In genomic region chr6:94559829-94560537, GRCh38 we compare ENCODE assay signal across 17 cellular contexts.
DNase-seq lines count a peak whose midpoint lies in the region; FAIRE-seq and TF ChIP-seq lines count a peak whose summit lies in the region.
"Had no signal": no experiment of that assay in that cellular context is flagged by ENCODE, and none has a peak within 500 bp of the region (broad histone marks: within the 10 kb centered on the region; RNA-seq: fewer than 3 reads in every experiment).

No MANE protein-coding gene starts in this region.

- peak overlapping the region in 1 of 2 experiments; percentile 55; a peak in 2 of 4 replicates for H3K4me2 ChIP-seq in H1 (ENCODE audit: insufficient read depth in 1 of 2, low read depth in 2 of 2, low read length in 2 of 2)
- H3K4me2 ChIP-seq: A549, KMS-11 had no signal

- H3K56ac ChIP-seq in H1 (replicated peaks; ENCODE audit: insufficient read length, low read depth, low read length) = no peak overlapping the region

- TF ChIP-seq CTCF in H1 (IDR thresholded peaks at IDR 0.05; ENCODE audit: control extremely low read depth in 1 of 3, insufficient read depth in 1 of 3, low read depth in 1 of 3, low read length in 3 of 3) = no peak

- H3K79me1 ChIP-seq in H1 (ENCODE audit: low read depth, low read length) = no peaks in the 10 kb centered on the region

- H3K23me2 ChIP-seq in H1 (ENCODE audit: low read depth, low read length) = peaks cover 2% of the 10 kb centered on the region; the same call in 1 of the 2 replicates

- H2BK20ac ChIP-seq in H1 (ENCODE audit: low read length) = peak overlapping the region; percentile 50

- H4K5ac ChIP-seq in H1 (ENCODE audit: insufficient read length, low read depth, low read length) = peak overlapping the region; percentile 13

- H3K14ac ChIP-seq in H1 (ENCODE audit: insufficient read length) = no peak overlapping the region

- H2BK120ac ChIP-seq in H1 (replicated peaks; ENCODE audit: low read depth, low read length) = no peak overlapping the region

- H3K27ac ChIP-seq in HUES48 (ENCODE audit: low read depth, low read length) (no peak overlapping the region), H1 (ENCODE audit: low read depth, low read length) (no peak overlapping the region)
- H3K27ac ChIP-seq: 22Rv1, A549, C4-2B, KMS-11 had no signal

- no peak for TF ChIP-seq EP300 in H1 (IDR thresholded peaks at IDR 0.05; ENCODE audit: borderline replicate concordance in 1 of 2, low read depth in 2 of 2, low read length in 2 of 2)

- no peaks in the 10 kb centered on the region for H4K20me1 ChIP-seq in H1 (replicated peaks in 1 of 2; ENCODE audit: control insufficient read depth in 1 of 2, insufficient read depth in 2 of 2, low read length in 2 of 2)

- no peak for TF ChIP-seq POLR2A in H1 (IDR thresholded peaks at IDR 0.05; ENCODE audit: control extremely low read depth in 1 of 2, low read depth in 2 of 2, low read length in 2 of 2)

- H3K9ac ChIP-seq in HUES48 (ENCODE audit: low read depth, low read length) = 0 out of 2 replicates have a peak overlapping the region, but pooled peaks have one; percentile 44
- no peak overlapping the region for H3K9ac ChIP-seq in H1 (replicated peaks in 1 of 4; ENCODE audit: extremely low read depth in 1 of 4, low read depth in 3 of 4, low read length in 3 of 4)
- H3K9ac ChIP-seq: KMS-11 had no signal

- no peak overlapping the region for H2BK15ac ChIP-seq in H1 (ENCODE audit: low read length)

- peak overlapping the region; percentile 29; the same call in 1 of the 2 replicates for H2AK5ac ChIP-seq in H1 (ENCODE audit: low read depth, low read length)

- no peak overlapping the region for H2AFZ ChIP-seq in H1 (ENCODE audit: low read length)

- H3K27me3 ChIP-seq in HUES48 (ENCODE audit: control insufficient read depth, insufficient read depth, low read length) (no peaks in the 10 kb centered on the region), H1 (replicated peaks in 1 of 4; ENCODE audit: control insufficient read depth in 3 of 4, extremely low read depth in 1 of 4, insufficient read depth in 3 of 4, low read length in 3 of 4) (no peaks in the 10 kb centered on the region)

- 82% methylated on average over 1 of the region's 1 CpG; no CpG with 5 or more reads in 1 of the 2 experiments for WGBS in H1 (ENCODE audit: extremely low coverage in 1 of 2, insufficient coverage in 1 of 2, insufficient read length in 1 of 2, insufficient replicate concordance in 2 of 2, low coverage in 1 of 2, low lambda C conversion rate in 2 of 2, missing lambda C conversion rate in 1 of 2), 2 experiments

- H2BK12ac ChIP-seq in H1 (ENCODE audit: low read depth, low read length) = peak overlapping the region; percentile 56; the same call in 1 of the 2 replicates

- no peaks in the 10 kb centered on the region for H3K9me3 ChIP-seq in HUES48 (ENCODE audit: control insufficient read depth, insufficient read depth, low read length)
- H3K9me3 ChIP-seq in H1 (ENCODE audit: insufficient read depth in 2 of 2, low read depth in 1 of 2, low read length in 1 of 2) = no peaks in the 10 kb centered on the region
- H3K9me3 ChIP-seq: A549 had no signal

- TF ChIP-seq RAD21 in H1 (IDR thresholded peaks at IDR 0.05 in 1 of 2, conservative IDR thresholded peaks at IDR 0.05 in 1 of 2; ENCODE audit: low read depth in 2 of 2, low read length in 2 of 2) = no peak

- POLR2A ChIA-PET in H1 (lab: Charles Lee; ENCODE audit: partially characterized antibody) = no interaction called here

- H3K36me3 ChIP-seq in HUES48 (ENCODE audit: control insufficient read depth, insufficient read depth, low read length) (no peaks in the 10 kb centered on the region), H1 (ENCODE audit: control insufficient read depth in 2 of 4, insufficient read depth in 4 of 4, low read length in 3 of 4) (peaks cover 0 to 6% (median 0%) of the 10 kb centered on the region in 4 experiments; a peak in 2 of 8 replicates)

- H3K79me2 ChIP-seq in H1 (ENCODE audit: control insufficient read depth in 1 of 2, insufficient read depth in 2 of 2, low read length in 2 of 2) = no peaks in the 10 kb centered on the region

- no peak overlapping the region for H4K91ac ChIP-seq in H1 (replicated peaks; ENCODE audit: insufficient read length, low read length)

- peak overlapping the region; percentile 67; the same call in 1 of the 2 replicates for H3K4me3 ChIP-seq in HUES48 (ENCODE audit: low read depth, low read length)
- H3K4me3 ChIP-seq in H1 (ENCODE audit: extremely low read depth in 1 of 4, insufficient read depth in 2 of 4, low read depth in 3 of 4, low read length in 4 of 4) = peak overlapping the region in 1 of 4 experiments; percentile 62; a peak in 1 of 8 replicates
- H3K4me3 ChIP-seq: A549, GM12878 had no signal

- no peak overlapping the region for H4K8ac ChIP-seq in H1 (ENCODE audit: extremely low read depth, insufficient read depth, low read length)

- H3K23ac ChIP-seq in H1 (ENCODE audit: insufficient read length) = no peak overlapping the region

- no peak overlapping the region for H3K4ac ChIP-seq in H1 (replicated peaks; ENCODE audit: insufficient read length, low read depth, low read length)

- CTCF ChIA-PET in H1 (lab: Charles Lee; ENCODE audit: partially characterized antibody) = no interaction called here

- H3K18ac ChIP-seq in H1 (ENCODE audit: extremely low read depth, low read length) = peak overlapping the region; percentile 73; the same call in 1 of the 2 replicates

- DNase-seq in ELF-1 (ENCODE audit: low read depth, low spot score) (peak; percentile 14), H1 (ENCODE audit: low read depth in 1 of 2, low spot score in 2 of 2) (no peak), iPS-NIHi7 (ENCODE audit: extremely low spot score) (peak; percentile 10), EL (no peak), T1000 (lab: John Stamatoyannopoulos, UW) (no peak), GDM1 (lab: John Stamatoyannopoulos, UW) (no peak), hypothalamus (lab: John Stamatoyannopoulos, UW) (no peak)
- DNase-seq: AML-193; CD4-positive, alpha-beta T cell; DND-41; HCEC 1CT had no signal

- H3K4me1 ChIP-seq in HUES48 (ENCODE audit: control insufficient read depth, insufficient read depth, low read length) = peaks cover 17% of the 10 kb centered on the region
- H3K4me1 ChIP-seq in H1 (replicated peaks in 1 of 4; ENCODE audit: control insufficient read depth in 3 of 4, insufficient read depth in 4 of 4, low read length in 3 of 4) = peaks cover 0 to 8% (median 0%) of the 10 kb centered on the region in 4 experiments; a peak in 1 of 7 replicates
- H3K4me1 ChIP-seq: A549 had no signal

- FAIRE-seq in H1 (lab: Jason Lieb, UNC) = no peak
- FAIRE-seq: A549, GM12878 had no signal

- H2BK5ac ChIP-seq in H1 (ENCODE audit: low read depth, low read length) = peak overlapping the region; percentile 91; the same call in 1 of the 2 replicates

TF ChIP-seq in H1, 55 proteins besides CTCF, POLR2A, EP300 and RAD21 (continues in another document):
- TF ChIP-seq NRF1 (IDR thresholded peaks at IDR 0.05; ENCODE audit: low read depth, low read length) (no peak), KDM4A (IDR thresholded peaks at IDR 0.05; ENCODE audit: low read depth, low read length, severe bottlenecking) (no peak), GTF2F1 (IDR thresholded peaks at IDR 0.05; ENCODE audit: borderline replicate concordance, low read depth, low read length) (no peak), JUND (IDR thresholded peaks at IDR 0.05; ENCODE audit: low read length) (no peak), TCF12 (IDR thresholded peaks at IDR 0.05; ENCODE audit: low read depth, low read length) (no peak), ZNF274 (IDR thresholded peaks at IDR 0.05; ENCODE audit: borderline replicate concordance, extremely low read depth, low read length) (no peak), ATF2 (IDR thresholded peaks at IDR 0.05; ENCODE audit: low read length) (no peak)

Comparison
In these comparisons a context has a peak if more than half of its experiments do, and no peak if none do; other contexts are left out.
1. DNase-seq: peak in ELF-1 (single experiment) and iPS-NIHi7 (single experiment); none in H1 (0 of 2), EL (single experiment), T1000 (single experiment), GDM1 (single experiment) and hypothalamus (0 of 51).